8 cellular contexts compared by ENCODE assay signal in the genomic region with DNA sequence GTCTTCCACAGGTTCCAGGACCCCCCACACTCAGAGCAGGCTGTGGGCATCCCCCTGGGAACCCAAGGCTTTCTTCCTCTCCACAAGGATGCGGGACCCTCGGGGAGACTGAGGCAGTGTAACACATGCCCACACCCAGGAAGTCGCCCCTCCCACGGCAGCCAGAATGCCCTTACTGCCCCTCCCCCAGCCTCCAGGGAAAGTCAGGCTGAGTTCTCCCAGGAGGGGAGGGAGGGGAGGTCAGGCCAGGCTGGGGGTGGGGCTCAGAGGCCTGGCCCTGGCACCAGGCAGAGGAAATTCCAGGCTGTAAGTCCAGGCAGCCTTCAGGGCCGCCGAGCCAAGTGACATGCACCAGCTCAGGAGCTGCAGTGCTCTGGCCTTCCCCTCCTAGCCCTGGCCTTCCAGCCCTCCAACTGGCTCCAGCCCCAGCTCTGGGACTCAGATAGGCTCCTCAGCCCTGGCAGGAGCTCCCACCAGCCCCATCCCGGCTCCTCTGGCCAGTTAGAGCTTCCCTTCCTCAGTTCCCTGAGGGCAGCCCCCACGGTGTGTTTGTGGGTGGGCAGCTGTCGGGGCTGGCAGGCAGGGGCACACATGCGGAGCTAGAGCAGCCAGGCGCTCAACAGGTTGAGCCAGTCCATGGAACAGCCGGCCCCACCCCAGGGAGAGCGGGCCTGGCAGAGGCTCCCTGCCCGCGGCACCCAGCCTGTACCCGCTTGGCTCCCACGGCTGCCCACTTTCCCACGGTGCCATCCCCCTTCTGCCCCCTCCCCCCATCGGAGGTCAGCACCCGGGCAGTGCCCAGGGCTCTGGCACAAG. TPM values are rescaled to one million over a fixed set of nuclear protein-coding genes. Genes with fewer than 3 reads are reported as not detected.
A peak's percentile ranks its signal among the peaks of the same experiment; 100 is the strongest.
DNase-seq lines count a peak whose midpoint lies in the region; ATAC-seq and TF ChIP-seq lines count a peak whose summit lies in the region.

No MANE protein-coding gene starts in this region.

- no peaks in the 10 kb centered on the region for H3K27me3 ChIP-seq in layer of hippocampus (ENCODE audit: control insufficient read depth, insufficient read depth, low read length)

- TF ChIP-seq CTCF in AG09319 (IDR thresholded peaks at IDR 0.05; ENCODE audit: low read depth, low read length) (no peak), cardiac fibroblast (IDR thresholded peaks at IDR 0.05; ENCODE audit: low read depth, low read length) (no peak)

- no peak for ATAC-seq in HG03469 (IDR thresholded peaks at IDR 0.05; ENCODE audit: unreplicated experiment)

- peak overlapping the region; percentile 99 for H3K4me3 ChIP-seq in cardiac fibroblast (replicated peaks in 1 of 2; ENCODE audit: low read depth in 2 of 2, low read length in 2 of 2)

- H3K27ac ChIP-seq in layer of hippocampus (ENCODE audit: low read depth, low read length) (peak overlapping the region; percentile 80), substantia nigra (ENCODE audit: low read depth, low read length, poor library complexity, severe bottlenecking) (peak overlapping the region; percentile 72)

- DNase-seq in AG09319 (ENCODE audit: extremely low read depth, low read depth) (peak; percentile 66), LHCN-M2 (ENCODE audit: low read depth) (peak; percentile 53), cardiac fibroblast (ENCODE audit: low read depth in 2 of 2) (peak; percentile 82 to 96), substantia nigra (lab: John Stamatoyannopoulos, UW) (peak in 25 of 49 donors; percentile 28 to 81 (median 52)), NK-92 (lab: John Stamatoyannopoulos, UW; ENCODE audit: unreplicated experiment) (no peak), foreskin melanocyte (no peak)

RNA-seq across cellular contexts. Expression of a gene that starts 3.6 kb away (rescaled TPM):
- total RNA-seq in LHCN-M2 (2014; rRNA removed), result 7.4 and 10.3 TPM in 2 replicates
- polyA plus RNA-seq in LHCN-M2 (2012), result 29.8 TPM

RNA-seq across cellular contexts. Expression of a gene that starts 34.0 kb away (rescaled TPM):
- not detected in 2 replicates for total RNA-seq in LHCN-M2 (2014; rRNA removed)
- 0.34 TPM for polyA plus RNA-seq in LHCN-M2 (2012)

RNA-seq across cellular contexts. Expression of a gene that starts 38.4 kb away (rescaled TPM):
- not detected in 2 replicates for total RNA-seq in LHCN-M2 (2014; rRNA removed)
- polyA plus RNA-seq in LHCN-M2 (2012), result not detected

RNA-seq across cellular contexts. Expression of a gene that starts 49.4 kb away (rescaled TPM):
- not detected in 2 replicates for total RNA-seq in LHCN-M2 (2014; rRNA removed)
- not detected for polyA plus RNA-seq in LHCN-M2 (2012)

Comparison
In these comparisons a context has a peak if more than half of its experiments do, and no peak if none do; other contexts are left out.
1. DNase-seq: peak in AG09319 (single experiment), LHCN-M2 (single experiment), cardiac fibroblast (2 of 2) and substantia nigra (25 of 49); none in NK-92 (single experiment) and foreskin melanocyte (single experiment).